ENCODE assay signal across 1 cellular context in genomic region chr16:27551046-27551445, GRCh38.
TF ChIP-seq lines count a peak whose summit lies in the region.

No MANE protein-coding gene starts in this region.

TF ChIP-seq in A549, 52 proteins besides CTCF, POLR2A, EP300 and RAD21 (continued from another document):
- TF ChIP-seq MAX (IDR thresholded peaks at IDR 0.05) (no peak), CEBPB (IDR thresholded peaks at IDR 0.05) (no peak), MAZ (IDR thresholded peaks at IDR 0.05; ENCODE audit: borderline replicate concordance, low read depth, low read length) (no peak), ZFP36 (IDR thresholded peaks at IDR 0.05; ENCODE audit: borderline replicate concordance, partially characterized antibody) (no peak)
TF ChIP-seq in A549: peak in this region for 0.
